Comparison of ENCODE assay signal across 8 cellular contexts in genomic region chr2:27123302-27124150, GRCh38. TPM values are rescaled to one million over a fixed set of nuclear protein-coding genes. Genes with fewer than 3 reads are reported as not detected.
DNase-seq lines count a peak whose midpoint lies in the region; ATAC-seq and TF ChIP-seq lines count a peak whose summit lies in the region.

Gene ABHD1 (plus strand): TSS chr2:27123815. CDS start chr2:27123949, 134 bp downstream.

- H3K4me1 ChIP-seq in HAP-1: peaks cover 11% of the 10 kb centered on the region
- H3K4me1 ChIP-seq in tibial nerve: peaks cover 0 to 21% (median 6%) of the 10 kb centered on the region in 4 donors

- ATAC-seq in Right ventricle myocardium inferior: peak; percentile 88

- peak within 1 kb of the TSS; percentile 17 for H3K27ac Mint-ChIP-seq in activated naive CD4-positive, alpha-beta T cell treated with anti-CD3 and anti-CD28 coated beads, Interleukin-2, amount 10 ng/mL, durations not matched to agents 7 days and 5 days
- H3K27ac Mint-ChIP-seq in osteocyte (ENCODE audit: unreplicated experiment): no peak within 1 kb of the TSS

- TF ChIP-seq POLR2A in tibial nerve (IDR thresholded peaks at IDR 0.05): peak in 1 of 2 donors; percentile 17

- H3K9me3 Mint-ChIP-seq in activated naive CD4-positive, alpha-beta T cell treated with anti-CD3 and anti-CD28 coated beads, Interleukin-2, amount 10 ng/mL, durations not matched to agents 7 days and 5 days: no peaks in the 10 kb centered on the region
- H3K9me3 Mint-ChIP-seq in osteocyte (ENCODE audit: unreplicated experiment): no peaks in the 10 kb centered on the region

- WGBS in tibial nerve, 2 donors: 10 to 12% methylated on average over 23 to 35 of the region's 47 CpGs

- intact Hi-C loops in Right ventricle myocardium inferior (cut with DNase I): no loop called here

- peaks cover 20% of the 10 kb centered on the region for H3K4me1 Mint-ChIP-seq in activated naive CD4-positive, alpha-beta T cell treated with anti-CD3 and anti-CD28 coated beads, Interleukin-2, amount 10 ng/mL, durations not matched to agents 7 days and 5 days
- H3K4me1 Mint-ChIP-seq in osteocyte (ENCODE audit: unreplicated experiment): peaks cover 5% of the 10 kb centered on the region

- in situ Hi-C loops in HAP-1 (cut with MboI; ENCODE audit: low sequenced_read_pairs): no loop called here
- in situ Hi-C loops in SK-MEL-5 (cut with HindIII; ENCODE audit: low pct_unique_long_range_greater_than_20kb, low sequenced_read_pairs): no loop called here

- peaks cover 1% of the 10 kb centered on the region; the same call in 1 of the 2 replicates for H3K36me3 ChIP-seq in HAP-1 (replicated peaks)
- H3K36me3 ChIP-seq in tibial nerve: no peaks in the 10 kb centered on the region

- CTCF ChIA-PET in activated naive CD4-positive, alpha-beta T cell treated with anti-CD3 and anti-CD28 coated beads, Interleukin-2, amount 10 ng/mL, durations not matched to agents 7 days and 5 days (lab: Charles Lee): interaction anchor here (0.8 to 2.6 kb wide), 9 partner anchors 10 to 179 kb away, joined by 3 to 19 read pairs (median 4); partner anchors contain the start of genes AGBL5 and PREB

- peak within 1 kb of the TSS; percentile 55 for H3K4me3 ChIP-seq in AG09309 (ENCODE audit: control insufficient read depth, low read depth, low read length)
- H3K4me3 ChIP-seq in HAP-1: peak within 1 kb of the TSS; percentile 39
- H3K4me3 ChIP-seq in tibial nerve: peak within 1 kb of the TSS; percentile 34 to 67 (median 62)

- H3K27me3 Mint-ChIP-seq in activated naive CD4-positive, alpha-beta T cell treated with anti-CD3 and anti-CD28 coated beads, Interleukin-2, amount 10 ng/mL, durations not matched to agents 7 days and 5 days: peaks cover 48% of the 10 kb centered on the region
- H3K27me3 Mint-ChIP-seq in osteocyte (ENCODE audit: unreplicated experiment): peaks cover 33% of the 10 kb centered on the region

- H3K27me3 ChIP-seq in HAP-1 (ENCODE audit: low read depth) (no peaks in the 10 kb centered on the region), tibial nerve (peaks cover 0 to 10% of the 10 kb centered on the region in 2 donors)

- peak within 1 kb of the TSS; percentile 73 for H3K4me3 Mint-ChIP-seq in activated naive CD4-positive, alpha-beta T cell treated with anti-CD3 and anti-CD28 coated beads, Interleukin-2, amount 10 ng/mL, durations not matched to agents 7 days and 5 days
- H3K4me3 Mint-ChIP-seq in osteocyte (ENCODE audit: unreplicated experiment): peak within 1 kb of the TSS; percentile 79

- H3K9me3 ChIP-seq in HAP-1: no peaks in the 10 kb centered on the region
- H3K9me3 ChIP-seq in tibial nerve: no peaks in the 10 kb centered on the region

- no peak for DNase-seq in AG09309 (ENCODE audit: low read depth)
- DNase-seq in HAP-1 (ENCODE audit: low spot score in 2 of 2): peak; percentile 41 to 80
- DNase-seq in SK-MEL-5 (ENCODE audit: low read depth, low spot score): peak; percentile 30
- peak; percentile 76 for DNase-seq in activated naive CD4-positive, alpha-beta T cell treated with anti-CD3 and anti-CD28 coated beads, Interleukin-2, amount 10 ng/mL, durations not matched to agents 7 days and 5 days
- peak; percentile 90 for DNase-seq in Right ventricle myocardium inferior (ENCODE audit: missing footprints)
- DNase-seq in osteocyte (ENCODE audit: extremely low spot score, unreplicated experiment): no peak
- DNase-seq in tibial nerve (ENCODE audit: low spot score in 2 of 2): peak; percentile 35 to 41
- no peak for DNase-seq in DMS153 (lab: John Stamatoyannopoulos, UW)

- TF ChIP-seq CTCF in AG09309 (IDR thresholded peaks at IDR 0.05; ENCODE audit: control insufficient read depth, insufficient read depth, low read depth, low read length, missing control alignments) (no peak), osteocyte (IDR thresholded peaks at IDR 0.05) (peak; percentile 7), tibial nerve (IDR thresholded peaks at IDR 0.05) (no peak)

- peak in 1 of 2 donors; percentile 11 for TF ChIP-seq EP300 in tibial nerve (IDR thresholded peaks at IDR 0.05)

- H3K27ac ChIP-seq in tibial nerve: peak within 1 kb of the TSS in 3 of 4 donors; percentile 31 to 80 (median 68)

- H3K36me3 Mint-ChIP-seq in activated naive CD4-positive, alpha-beta T cell treated with anti-CD3 and anti-CD28 coated beads, Interleukin-2, amount 10 ng/mL, durations not matched to agents 7 days and 5 days: no peaks in the 10 kb centered on the region
- H3K36me3 Mint-ChIP-seq in osteocyte (ENCODE audit: unreplicated experiment): no peaks in the 10 kb centered on the region

RNA-seq across cellular contexts. Expression of gene ABHD1, which starts in this region (rescaled TPM):
- 1.1 and 1.5 TPM in 2 replicates for total RNA-seq in SK-MEL-5 (2014; rRNA removed; shearing (Covaris generic))
- 0.21 and 0.54 TPM in 2 replicates for polyA plus RNA-seq in SK-MEL-5 (2015; cell fraction: cytosol; rRNA removed)
- 5.7 and 14.0 TPM in 2 replicates for polyA plus RNA-seq in SK-MEL-5 (2015; cell fraction: nucleus; rRNA removed)
- total RNA-seq in Right ventricle myocardium inferior (2.4 TPM), osteocyte (0.48 TPM in 1 of 2 replicates, not detected in the other), tibial nerve (under 1 TPM in 3 of 4 donors, not detected in 1; 0.42 to 0.78 (median 0.44) TPM)

Comparison
In these comparisons a context has a peak if more than half of its experiments do, and no peak if none do; other contexts are left out.
1. Peak in DNase-seq, H3K4me3 ChIP-seq and H3K27ac ChIP-seq in tibial nerve; RNA of the gene not detected or under 1 TPM.
2. DNase-seq: peak in HAP-1 (2 of 2), SK-MEL-5 (single experiment), activated naive CD4-positive, alpha-beta T cell treated with anti-CD3 and anti-CD28 coated beads, Interleukin-2, amount 10 ng/mL, durations not matched to agents 7 days and 5 days (single experiment) and Right ventricle myocardium inferior (single experiment); none in AG09309 (single experiment), osteocyte (single experiment) and DMS153 (single experiment).
3. Peak in every context shown above with its lines, with median percentiles within 50 percentile points of each other: H3K4me3 ChIP-seq.